Comparison of ENCODE assay signal across 9 cellular contexts in genomic region chr10:14749051-14749809, GRCh38. TPM values are rescaled to one million over a fixed set of nuclear protein-coding genes. Genes with fewer than 3 reads are reported as not detected.
DNase-seq lines count a peak whose midpoint lies in the region; ATAC-seq and TF ChIP-seq lines count a peak whose summit lies in the region.
"Had no signal": no experiment of that assay in that cellular context is flagged by ENCODE, and none has a peak within 500 bp of the region (broad histone marks: within the 10 kb centered on the region; RNA-seq: fewer than 3 reads in every experiment).

No MANE protein-coding gene starts in this region.

- DNase-seq in left ventricle myocardium inferior (no peak), retina (peak; percentile 26), SKM-1 treated with dmso at 0.1 percent for 144 hours (lab: John Stamatoyannopoulos, UW; ENCODE audit: unreplicated experiment) (no peak), AG08396 (ENCODE audit: low spot score) (no peak)
- no peak for DNase-seq in stimulated activated naive CD4-positive, alpha-beta T cell treated with Interleukin-2 at 50 U/mL for 16 hours (lab: John Stamatoyannopoulos, UW)

- no peaks in the 10 kb centered on the region for H4K20me1 ChIP-seq in OCI-LY3 (ENCODE audit: insufficient read depth, low read length)

- peaks cover 4% of the 10 kb centered on the region; the same call in 1 of the 2 replicates for H3K27me3 ChIP-seq in OCI-LY3 (ENCODE audit: low read depth, low read length)
- H3K27me3 ChIP-seq in left ventricle myocardium inferior (ENCODE audit: low read depth) = no peaks in the 10 kb centered on the region

- intact Hi-C loops in left ventricle myocardium inferior (cut with micrococcal nuclease) = no loop called here

- H3K9ac ChIP-seq in OCI-LY3 (ENCODE audit: low read length) = peak overlapping the region; percentile 55

- H3K4me3 ChIP-seq in OCI-LY3 (ENCODE audit: low read length) (peak overlapping the region; percentile 47), left ventricle myocardium inferior (no peak overlapping the region)

- no peaks in the 10 kb centered on the region for H3K36me3 ChIP-seq in OCI-LY3 (replicated peaks; ENCODE audit: low read depth, low read length)
- no peaks in the 10 kb centered on the region for H3K36me3 ChIP-seq in left ventricle myocardium inferior

- peak overlapping the region; percentile 61 for H3K4me2 ChIP-seq in OCI-LY3 (ENCODE audit: low read length)

- H2AFZ ChIP-seq in OCI-LY3 (ENCODE audit: low read depth, low read length) = peak overlapping the region; percentile 31; the same call in 1 of the 2 replicates

- H3K4me1 ChIP-seq in OCI-LY3 (ENCODE audit: low read length) = peaks cover 48% of the 10 kb centered on the region
- H3K4me1 ChIP-seq in left ventricle myocardium inferior = peaks cover 39% of the 10 kb centered on the region

- ATAC-seq in GM18502 (IDR thresholded peaks at IDR 0.05; ENCODE audit: poor library complexity, unreplicated experiment) (peak; percentile 60), GM21367 (IDR thresholded peaks at IDR 0.05; ENCODE audit: unreplicated experiment) (no peak)
- ATAC-seq: HCT116 had no signal

- H3K79me2 ChIP-seq in OCI-LY3 (ENCODE audit: low read length) = no peaks in the 10 kb centered on the region

- H3K9me3 ChIP-seq in OCI-LY3 (ENCODE audit: insufficient read depth, low read length) (no peaks in the 10 kb centered on the region), left ventricle myocardium inferior (replicated peaks) (peaks cover 11% of the 10 kb centered on the region)

- no peak for TF ChIP-seq CTCF in OCI-LY3 (IDR thresholded peaks at IDR 0.05; ENCODE audit: low read depth, low read length)
- TF ChIP-seq CTCF in left ventricle myocardium inferior (IDR thresholded peaks at IDR 0.05; ENCODE audit: borderline replicate concordance) = no peak

- H3K27ac ChIP-seq in OCI-LY3 (ENCODE audit: low read length) (peak overlapping the region; percentile 60), left ventricle myocardium inferior (replicated peaks) (peak overlapping the region; percentile 63)

RNA-seq across cellular contexts. Expression of gene FAM107B, which starts 25.5 kb away (rescaled TPM):
- 4.7 TPM for total RNA-seq in left ventricle myocardium inferior
